1 cellular context compared by ENCODE assay signal in the genomic region with DNA sequence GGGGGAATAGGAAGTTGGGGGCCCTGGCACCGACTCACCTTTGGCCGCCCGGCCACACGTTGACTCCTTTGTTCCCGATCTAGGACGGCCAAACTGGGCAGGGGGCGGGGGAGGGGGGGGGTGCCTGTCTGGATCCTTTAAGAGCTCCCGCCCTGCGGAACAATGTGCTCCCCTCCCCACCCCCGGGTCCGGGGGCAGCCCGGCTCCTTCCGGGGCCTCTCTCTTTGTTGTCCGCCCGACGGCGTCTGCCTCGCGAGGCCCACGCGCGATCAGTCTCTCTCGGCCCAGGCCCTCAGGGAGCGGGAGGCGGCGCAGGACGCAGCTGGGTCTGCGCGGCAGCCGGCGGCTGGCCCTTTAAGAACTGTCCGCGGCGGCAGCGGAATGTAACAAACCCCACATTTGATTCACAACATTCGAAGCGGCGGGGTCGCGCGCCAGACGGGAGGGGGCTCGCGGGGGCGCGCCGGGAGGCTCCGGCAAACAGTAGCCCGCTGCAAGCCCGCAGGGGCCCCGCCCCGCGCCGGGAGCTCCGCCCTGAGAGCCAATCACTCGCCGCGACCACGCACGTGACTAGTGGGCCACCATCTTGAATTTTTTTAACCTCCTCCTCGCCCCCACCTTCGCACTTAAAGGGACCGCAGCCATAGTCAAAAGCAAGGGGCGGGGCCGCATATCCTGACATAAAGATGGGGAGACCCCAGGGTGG.
TF ChIP-seq lines count a peak whose summit lies in the region.

A gene (minus strand): TSS at position 501 of the 706 bp plus-strand sequence. CDS start 4,930 bp downstream, outside the sequence.

TF ChIP-seq in IMR-90, 13 proteins besides CTCF, POLR2A, EP300 and RAD21 (continued from another document):
- peak; percentile 100 for TF ChIP-seq MAZ (IDR thresholded peaks at IDR 0.05; ENCODE audit: borderline replicate concordance, low read depth, low read length)
- no peak for TF ChIP-seq NFE2L2 (IDR thresholded peaks at IDR 0.05; ENCODE audit: low read depth, low read length)
- TF ChIP-seq, protein P1, sequence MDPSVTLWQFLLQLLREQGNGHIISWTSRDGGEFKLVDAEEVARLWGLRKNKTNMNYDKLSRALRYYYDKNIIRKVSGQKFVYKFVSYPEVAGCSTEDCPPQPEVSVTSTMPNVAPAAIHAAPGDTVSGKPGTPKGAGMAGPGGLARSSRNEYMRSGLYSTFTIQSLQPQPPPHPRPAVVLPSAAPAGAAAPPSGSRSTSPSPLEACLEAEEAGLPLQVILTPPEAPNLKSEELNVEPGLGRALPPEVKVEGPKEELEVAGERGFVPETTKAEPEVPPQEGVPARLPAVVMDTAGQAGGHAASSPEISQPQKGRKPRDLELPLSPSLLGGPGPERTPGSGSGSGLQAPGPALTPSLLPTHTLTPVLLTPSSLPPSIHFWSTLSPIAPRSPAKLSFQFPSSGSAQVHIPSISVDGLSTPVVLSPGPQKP (IDR thresholded peaks at IDR 0.05; ENCODE audit: borderline replicate concordance, low read depth, low read length) = no peak
